13 cellular contexts compared by ENCODE assay signal in genomic region chr6:167815296-167815980, GRCh38. TPM values are rescaled to one million over a fixed set of nuclear protein-coding genes. Genes with fewer than 3 reads are reported as not detected.
A peak's percentile ranks its signal among the peaks of the same experiment; 100 is the strongest.
DNase-seq lines count a peak whose midpoint lies in the region; ATAC-seq, FAIRE-seq and TF ChIP-seq lines count a peak whose summit lies in the region.
"Had no signal": no experiment of that assay in that cellular context is flagged by ENCODE, and none has a peak within 500 bp of the region (broad histone marks: within the 10 kb centered on the region; RNA-seq: fewer than 3 reads in every experiment).

No MANE protein-coding gene starts in this region.

- no peaks in the 10 kb centered on the region for H3K9me3 Mint-ChIP-seq in effector memory CD8-positive, alpha-beta T cell

- H2BK15ac ChIP-seq in IMR-90 (ENCODE audit: low read depth, low read length), result no peak overlapping the region

- no peak for TF ChIP-seq POLR2A in IMR-90 (IDR thresholded peaks at IDR 0.05; ENCODE audit: low read depth, low read length)

- in situ Hi-C loops in IMR-90 (cut with MboI; ENCODE audit: low sequenced_read_pairs), result no loop called here

- POLR2A ChIA-PET in IMR-90 (lab: Charles Lee; ENCODE audit: unreplicated experiment), result no interaction called here

- H2BK120ac ChIP-seq in IMR-90 (ENCODE audit: low read depth, low read length), result no peak overlapping the region

- CTCF ChIA-PET in IMR-90 (lab: Yijun Ruan, JAX), result no interaction called here

- H3K18ac ChIP-seq in IMR-90 (ENCODE audit: low read depth, low read length), result no peak overlapping the region

- H3K14ac ChIP-seq in IMR-90 (replicated peaks; ENCODE audit: low read depth, low read length), result no peak overlapping the region

- DNase-seq in AG10803 (ENCODE audit: low read depth) (no peak), IMR-90 (no peak), fibroblast of villous mesenchyme (ENCODE audit: low read depth) (peak; percentile 28), GM19239 (ENCODE audit: insufficient read length, low spot score) (no peak)
- DNase-seq in effector memory CD8-positive, alpha-beta T cell, result no peak
- DNase-seq: aorta, cortex of kidney, NCI-H1092 treated with DMSO at 0.1 percent for 48 hours, NCI-H2227 treated with DMSO at 0.1 percent for 48 hours had no signal

- no peak for FAIRE-seq in GM19239 (lab: Jason Lieb, UNC)

- no peak overlapping the region for H2AK9ac ChIP-seq in IMR-90 (replicated peaks; ENCODE audit: low read depth, low read length, poor library complexity)

- H2BK20ac ChIP-seq in IMR-90 (ENCODE audit: low read depth, low read length), result no peak overlapping the region

- no peak overlapping the region for H4K8ac ChIP-seq in IMR-90 (ENCODE audit: low read depth in 2 of 2, low read length in 2 of 2)

- H3K27ac ChIP-seq in 22Rv1, result peak overlapping the region; percentile 33; the same call in 1 of the 2 replicates
- no peak overlapping the region for H3K27ac ChIP-seq in IMR-90 (ENCODE audit: insufficient read depth, low read length)

- peak overlapping the region in 1 of 2 donors; percentile 38 for H3K4me3 Mint-ChIP-seq in effector memory CD8-positive, alpha-beta T cell

- no peak overlapping the region for H3K4ac ChIP-seq in IMR-90 (ENCODE audit: low read depth, low read length)

- no peaks in the 10 kb centered on the region for H4K20me1 ChIP-seq in IMR-90 (ENCODE audit: insufficient read depth, low read length)

- TF ChIP-seq CTCF in 22Rv1 (IDR thresholded peaks at IDR 0.05) (no peak), AG10803 (conservative IDR thresholded peaks at IDR 0.05; ENCODE audit: low read length) (no peak), IMR-90 (conservative IDR thresholded peaks at IDR 0.05; ENCODE audit: low read depth, low read length) (no peak), fibroblast of villous mesenchyme (IDR thresholded peaks at IDR 0.05; ENCODE audit: insufficient read depth, low read depth, low read length) (peak; percentile 41)

- peaks cover 0 to 2% of the 10 kb centered on the region in 2 donors for H3K4me1 Mint-ChIP-seq in effector memory CD8-positive, alpha-beta T cell (ENCODE audit: low read depth in 2 of 2)
- H3K4me1 Mint-ChIP-seq: IgD-negative memory B cell had no signal

- H2AFZ ChIP-seq in IMR-90 (replicated peaks; ENCODE audit: low read length, poor library complexity), result peak overlapping the region; percentile 51

- H3K79me1 ChIP-seq in IMR-90 (ENCODE audit: low read depth in 1 of 2, low read length in 2 of 2), result no peaks in the 10 kb centered on the region

- dilution Hi-C loops in IMR-90 (cut with HindIII; ENCODE audit: low sequenced_read_pairs, unreplicated experiment), result no loop called here

- H3K4me3 ChIP-seq in AG10803 (ENCODE audit: low read length), result peak overlapping the region; percentile 15; the same call in 1 of the 2 replicates
- H3K4me3 ChIP-seq in IMR-90 (ENCODE audit: insufficient read depth, low read depth, low read length), result no peak overlapping the region
- H3K4me3 ChIP-seq in fibroblast of villous mesenchyme (ENCODE audit: low read depth, low read length), result peak overlapping the region; percentile 55

- 87% methylated on average over 8 of the region's 25 CpGs; no CpG with 5 or more reads in 1 of the 2 experiments for WGBS in IMR-90 (ENCODE audit: extremely low coverage in 2 of 2, insufficient read length in 1 of 2), 2 experiments

- no peak for ATAC-seq in IMR-90 (ENCODE audit: low read depth)
- no peak for ATAC-seq in effector memory CD8-positive, alpha-beta T cell (replicated peaks)
- ATAC-seq in activated CD4-positive, CD25-positive, alpha-beta regulatory T cell treated with anti-CD3 and anti-CD28 coated beads, Interleukin-2, amount 50 U/mL, for 24 hours, result no peak
- ATAC-seq: esophagus mucosa had no signal

- no peak overlapping the region for H4K91ac ChIP-seq in IMR-90 (ENCODE audit: insufficient read depth, low read depth, low read length)

- TF ChIP-seq RAD21 in IMR-90 (IDR thresholded peaks at IDR 0.05; ENCODE audit: low read length), result no peak

- H3K9me1 ChIP-seq in IMR-90 (ENCODE audit: insufficient read depth, low read length), result no peaks in the 10 kb centered on the region

- H3K9ac ChIP-seq in IMR-90 (ENCODE audit: low read depth, low read length), result no peak overlapping the region

- peaks cover 6% of the 10 kb centered on the region; the same call in 1 of the 2 replicates for H3K27me3 ChIP-seq in IMR-90 (ENCODE audit: control insufficient read depth, insufficient read depth, low read length)

- no peaks in the 10 kb centered on the region for H3K9me3 ChIP-seq in IMR-90 (ENCODE audit: control insufficient read depth, insufficient read depth, low read length)

- H3K4me1 ChIP-seq in IMR-90 (ENCODE audit: control insufficient read depth, insufficient read depth, low read length), result no peaks in the 10 kb centered on the region

- H3K4me2 ChIP-seq in IMR-90 (ENCODE audit: low read depth, low read length), result no peak overlapping the region

- no peak overlapping the region for H3K56ac ChIP-seq in IMR-90 (ENCODE audit: extremely low read depth, insufficient read depth, low read length)

- H3K23ac ChIP-seq in IMR-90 (ENCODE audit: low read depth, low read length), result no peak overlapping the region

- H4K5ac ChIP-seq in IMR-90 (ENCODE audit: low read depth, low read length), result no peak overlapping the region

- H3K27me3 Mint-ChIP-seq in effector memory CD8-positive, alpha-beta T cell, result peaks cover 22 to 58% of the 10 kb centered on the region in 2 donors

- no peak overlapping the region for H2AK5ac ChIP-seq in IMR-90 (ENCODE audit: low read depth, low read length)

- H3K27ac Mint-ChIP-seq in effector memory CD8-positive, alpha-beta T cell, result no peak overlapping the region
- H3K27ac Mint-ChIP-seq: IgD-negative memory B cell had no signal

- H2BK5ac ChIP-seq in IMR-90 (ENCODE audit: low read depth, low read length, poor library complexity, severe bottlenecking), result no peak overlapping the region

- no peaks in the 10 kb centered on the region for H3K36me3 ChIP-seq in IMR-90 (ENCODE audit: control insufficient read depth, insufficient read depth, low read length)

- BruUV-seq in IMR-90 (replicated peaks; lab: Mats Ljungman, UMichigan), result no TSS peak

- H3K36me3 Mint-ChIP-seq in effector memory CD8-positive, alpha-beta T cell (ENCODE audit: insufficient read depth), result peaks cover 5% of the 10 kb centered on the region

- intact Hi-C loops in IMR-90 (cut with micrococcal nuclease), result no loop called here

TF ChIP-seq in IMR-90, 13 proteins besides CTCF, POLR2A, EP300 and RAD21:
- TF ChIP-seq RFX5 (IDR thresholded peaks at IDR 0.05; ENCODE audit: low read depth, low read length), result no peak
- TF ChIP-seq USF2 (IDR thresholded peaks at IDR 0.05; ENCODE audit: low read depth, low read length), result no peak
- TF ChIP-seq MAZ (IDR thresholded peaks at IDR 0.05; ENCODE audit: borderline replicate concordance, low read depth, low read length), result no peak
- no peak for TF ChIP-seq FOS (IDR thresholded peaks at IDR 0.05; ENCODE audit: low read depth, low read length)
- no peak for TF ChIP-seq CEBPB (IDR thresholded peaks at IDR 0.05; ENCODE audit: low read depth, low read length)
- TF ChIP-seq RCOR1 (IDR thresholded peaks at IDR 0.05; ENCODE audit: insufficient replicate concordance, low read length), result no peak

RNA-seq across cellular contexts. Expression of gene AFDN, which starts 11.3 kb away (rescaled TPM):
- 20.8 and 23.3 TPM in 2 replicates for total RNA-seq in IMR-90 (2012; rRNA removed)
- polyA plus RNA-seq in IMR-90 (2012; rRNA removed), result 11.6 and 12.4 TPM in 2 replicates
- 3.8 and 5.4 TPM in 2 replicates for polyA plus RNA-seq in IMR-90 (2012; cell fraction: cytosol; rRNA removed)
- 13.6 and 53.3 TPM in 2 replicates for polyA plus RNA-seq in IMR-90 (2012; cell fraction: nucleus; rRNA removed; ENCODE audit: low replicate concordance)
- total RNA-seq in fibroblast of villous mesenchyme, result 32.2 and 37.1 TPM in 2 replicates
